In the genomic region with DNA sequence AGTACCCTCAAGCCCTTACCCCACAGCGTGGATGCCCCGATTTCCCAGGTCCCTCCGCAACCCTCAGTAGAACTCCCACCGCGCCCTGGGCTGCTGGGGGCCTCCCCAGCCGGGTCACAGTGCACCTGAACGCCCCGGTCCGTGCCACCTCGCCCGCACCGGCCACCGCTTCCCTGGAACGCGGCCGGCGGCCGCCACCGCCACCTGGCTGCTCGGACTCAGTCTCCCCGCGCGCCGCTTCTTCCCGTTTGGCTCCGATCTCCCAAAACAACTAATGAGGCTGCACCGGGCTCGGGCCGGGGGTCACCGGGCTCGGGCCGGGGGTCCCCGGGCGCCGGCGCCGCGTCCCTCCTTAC, we compare ENCODE assay signal across 8 cellular contexts. TPM values are rescaled to one million over a fixed set of nuclear protein-coding genes. Genes with fewer than 3 reads are reported as not detected.
DNase-seq lines count a peak whose midpoint lies in the region; ATAC-seq and TF ChIP-seq lines count a peak whose summit lies in the region.

No MANE protein-coding gene starts in this region.

- peak overlapping the region; percentile 69 for H3K4me3 ChIP-seq in retinal pigment epithelial cell (ENCODE audit: low read length)

- intact Hi-C loops in activated CD4-positive, alpha-beta T cell treated with anti-CD3 and anti-CD28 coated beads, Interleukin-2, amount 10 ng/mL, durations not matched to agents 24 days and 14 days (cut with micrococcal nuclease), result loop anchor here (2.0 to 5.0 kb wide), 4 partner anchors 70 to 218 kb away; a partner anchor contains a TSS

- DNase-seq in activated CD4-positive, alpha-beta T cell treated with anti-CD3 and anti-CD28 coated beads, Interleukin-2, amount 10 ng/mL, durations not matched to agents 24 days and 14 days, result no peak
- DNase-seq in activated CD4-positive, alpha-beta T cell treated with anti-CD3 and anti-CD28 coated beads, Interleukin-2, amount 50 U/mL, for 1 hour, result no peak
- peak; percentile 15 for DNase-seq in T-helper 2 cell treated with Interferon-gamma antibody and Interleukin-4, amounts not matched to agents 5 μg/mL and 100 μg/mL, for 36 hours (ENCODE audit: low spot score)
- no peak for DNase-seq in glutamatergic neuron
- DNase-seq in retinal pigment epithelial cell (ENCODE audit: low read depth), result no peak
- no peak for DNase-seq in effector CD4-positive, alpha-beta T cell

- no peaks in the 10 kb centered on the region for H3K9me3 Mint-ChIP-seq in activated CD4-positive, alpha-beta T cell treated with anti-CD3 and anti-CD28 coated beads, Interleukin-2, amount 10 ng/mL, durations not matched to agents 24 days and 14 days
- H3K9me3 Mint-ChIP-seq in T-helper 2 cell treated with Interferon-gamma antibody and Interleukin-4, amounts not matched to agents 5 μg/mL and 100 μg/mL, for 36 hours, result no peaks in the 10 kb centered on the region
- peaks cover 6% of the 10 kb centered on the region for H3K9me3 Mint-ChIP-seq in glutamatergic neuron (ENCODE audit: unreplicated experiment)

- ATAC-seq in GM19455 (IDR thresholded peaks at IDR 0.05; ENCODE audit: unreplicated experiment) (no peak), GM21576 (IDR thresholded peaks at IDR 0.05; ENCODE audit: unreplicated experiment) (no peak)

- peaks cover 29% of the 10 kb centered on the region for H3K4me1 Mint-ChIP-seq in activated CD4-positive, alpha-beta T cell treated with anti-CD3 and anti-CD28 coated beads, Interleukin-2, amount 10 ng/mL, durations not matched to agents 24 days and 14 days
- peaks cover 27% of the 10 kb centered on the region for H3K4me1 Mint-ChIP-seq in T-helper 2 cell treated with Interferon-gamma antibody and Interleukin-4, amounts not matched to agents 5 μg/mL and 100 μg/mL, for 36 hours (ENCODE audit: low read depth)
- H3K4me1 Mint-ChIP-seq in glutamatergic neuron (ENCODE audit: low read depth, unreplicated experiment), result peaks cover 16% of the 10 kb centered on the region

- TF ChIP-seq CTCF in glutamatergic neuron (IDR thresholded peaks at IDR 0.05; ENCODE audit: partially characterized antibody, unreplicated experiment) (no peak), retinal pigment epithelial cell (conservative IDR thresholded peaks at IDR 0.05; ENCODE audit: low read depth, low read length) (no peak)

- H3K27me3 Mint-ChIP-seq in activated CD4-positive, alpha-beta T cell treated with anti-CD3 and anti-CD28 coated beads, Interleukin-2, amount 10 ng/mL, durations not matched to agents 24 days and 14 days, result no peaks in the 10 kb centered on the region
- no peaks in the 10 kb centered on the region for H3K27me3 Mint-ChIP-seq in T-helper 2 cell treated with Interferon-gamma antibody and Interleukin-4, amounts not matched to agents 5 μg/mL and 100 μg/mL, for 36 hours (ENCODE audit: low read depth)
- peaks cover 5% of the 10 kb centered on the region for H3K27me3 Mint-ChIP-seq in glutamatergic neuron (ENCODE audit: unreplicated experiment)

- peaks cover 2% of the 10 kb centered on the region for H3K36me3 Mint-ChIP-seq in activated CD4-positive, alpha-beta T cell treated with anti-CD3 and anti-CD28 coated beads, Interleukin-2, amount 10 ng/mL, durations not matched to agents 24 days and 14 days (ENCODE audit: low read depth)
- H3K36me3 Mint-ChIP-seq in T-helper 2 cell treated with Interferon-gamma antibody and Interleukin-4, amounts not matched to agents 5 μg/mL and 100 μg/mL, for 36 hours (ENCODE audit: low read depth), result peaks cover 8% of the 10 kb centered on the region
- H3K36me3 Mint-ChIP-seq in glutamatergic neuron (ENCODE audit: unreplicated experiment), result no peaks in the 10 kb centered on the region

- peak overlapping the region; percentile 90 for H3K4me3 Mint-ChIP-seq in activated CD4-positive, alpha-beta T cell treated with anti-CD3 and anti-CD28 coated beads, Interleukin-2, amount 10 ng/mL, durations not matched to agents 24 days and 14 days
- H3K4me3 Mint-ChIP-seq in T-helper 2 cell treated with Interferon-gamma antibody and Interleukin-4, amounts not matched to agents 5 μg/mL and 100 μg/mL, for 36 hours, result peak overlapping the region; percentile 88
- peak overlapping the region; percentile 86 for H3K4me3 Mint-ChIP-seq in glutamatergic neuron (ENCODE audit: unreplicated experiment)

- peak overlapping the region; percentile 35 for H3K27ac Mint-ChIP-seq in activated CD4-positive, alpha-beta T cell treated with anti-CD3 and anti-CD28 coated beads, Interleukin-2, amount 10 ng/mL, durations not matched to agents 24 days and 14 days
- H3K27ac Mint-ChIP-seq in T-helper 2 cell treated with Interferon-gamma antibody and Interleukin-4, amounts not matched to agents 5 μg/mL and 100 μg/mL, for 36 hours, result peak overlapping the region; percentile 60
- peak overlapping the region; percentile 52 for H3K27ac Mint-ChIP-seq in glutamatergic neuron (ENCODE audit: unreplicated experiment)

RNA-seq across cellular contexts. Expression of a gene that starts 1.0 kb away (rescaled TPM):
- 71.0 and 73.9 TPM in 2 replicates for total RNA-seq in activated CD4-positive, alpha-beta T cell treated with anti-CD3 and anti-CD28 coated beads, Interleukin-2, amount 10 ng/mL, durations not matched to agents 24 days and 14 days
- 132 TPM for total RNA-seq in glutamatergic neuron (ENCODE audit: unreplicated experiment)
